Comparison of ENCODE assay signal across 11 cellular contexts in genomic region chr2:121626777-121627524, GRCh38. TPM values are rescaled to one million over a fixed set of nuclear protein-coding genes. Genes with fewer than 3 reads are reported as not detected.
DNase-seq lines count a peak whose midpoint lies in the region; ATAC-seq and TF ChIP-seq lines count a peak whose summit lies in the region.
"Had no signal": no experiment of that assay in that cellular context is flagged by ENCODE, and none has a peak within 500 bp of the region (broad histone marks: within the 10 kb centered on the region; RNA-seq: fewer than 3 reads in every experiment).

No MANE protein-coding gene starts in this region.

- H3K9me3 ChIP-seq in gastrocnemius medialis: no peaks in the 10 kb centered on the region

- no peak for TF ChIP-seq CTCF in brain microvascular endothelial cell (IDR thresholded peaks at IDR 0.05; ENCODE audit: low read depth, low read length, missing control alignments)
- no peak for TF ChIP-seq CTCF in gastrocnemius medialis (IDR thresholded peaks at IDR 0.05 in 4 of 5, conservative IDR thresholded peaks at IDR 0.05 in 1 of 5)

- H3K4me3 ChIP-seq in brain microvascular endothelial cell (ENCODE audit: low read depth, low read length) (no peak overlapping the region), gastrocnemius medialis (peak overlapping the region in 1 of 4 donors; percentile 26)

- in situ Hi-C loops in brain microvascular endothelial cell (cut with HindIII; ENCODE audit: low pct_ligation_motif_present, low sequenced_read_pairs) (no loop called here), gastrocnemius medialis (cut with MboI; ENCODE audit: low sequenced_read_pairs in 4 of 4) (loop anchor here in 1 of 4 donors (25.0 kb wide), 1 partner anchor 90 kb away; the partner anchor contains the start of gene RNU4ATAC)

- intact Hi-C loops in left cardiac atrium (cut with DNase I) (no loop called here), gastrocnemius medialis (cut with DNase I; ENCODE audit: low total_unique reads) (no loop called here)

- H3K36me3 ChIP-seq in brain microvascular endothelial cell (replicated peaks) (no peaks in the 10 kb centered on the region), gastrocnemius medialis (no peaks in the 10 kb centered on the region)

- peak; percentile 30 for DNase-seq in H4 (ENCODE audit: low spot score)
- DNase-seq in brain microvascular endothelial cell: peak; percentile 6
- peak; percentile 68 for DNase-seq in left cardiac atrium
- DNase-seq in gastrocnemius medialis: peak; percentile 80 to 87
- DNase-seq in NCI-H2107 treated with DMSO at 0.1 percent for 48 hours (lab: John Stamatoyannopoulos, UW; ENCODE audit: unreplicated experiment): no peak
- DNase-seq: activated CD8-positive, alpha-beta memory T cell treated with anti-CD3 and anti-CD28 coated beads for 24 hours; CD8-positive, alpha-beta memory T cell; NCI-H774 had no signal

- no peak for TF ChIP-seq POLR2A in gastrocnemius medialis (IDR thresholded peaks at IDR 0.05)

- H3K27me3 ChIP-seq in brain microvascular endothelial cell (replicated peaks): no peaks in the 10 kb centered on the region
- H3K27me3 ChIP-seq in gastrocnemius medialis: no peaks in the 10 kb centered on the region

- ATAC-seq in left cardiac atrium: peak; percentile 50 to 68
- ATAC-seq in gastrocnemius medialis: peak; percentile 88 to 90
- no peak for ATAC-seq in GM21528 (IDR thresholded peaks at IDR 0.05; ENCODE audit: low FRiP score, unreplicated experiment)
- no peak for ATAC-seq in HG03108 (IDR thresholded peaks at IDR 0.05; ENCODE audit: unreplicated experiment)
- no peak for ATAC-seq in HG02870 (IDR thresholded peaks at IDR 0.05; ENCODE audit: unreplicated experiment)

- H3K4me1 ChIP-seq in gastrocnemius medialis: peaks cover 60 to 62% of the 10 kb centered on the region in 2 donors

- H3K27ac ChIP-seq in brain microvascular endothelial cell (no peak overlapping the region), gastrocnemius medialis (peak overlapping the region; percentile 82 to 100 (median 94))

RNA-seq across cellular contexts. Expression of gene CLASP1, which starts 22.3 kb away (rescaled TPM):
- 29.2 and 33.6 TPM in 2 replicates for total RNA-seq in H4 (2014; rRNA removed; shearing (Covaris generic))
- total RNA-seq in left cardiac atrium (10 to 100 TPM; 46.0 to 48.2 TPM), gastrocnemius medialis (10 to 100 TPM; 50.1 to 73.9 (median 61.4) TPM)

Comparison
In these comparisons a context has a peak if more than half of its experiments do, and no peak if none do; other contexts are left out.
1. ATAC-seq: peak in left cardiac atrium (2 of 2) and gastrocnemius medialis (2 of 2); none in GM21528 (single experiment), HG03108 (single experiment) and HG02870 (single experiment).